Comparison of ENCODE assay signal across 8 cellular contexts in genomic region chr2:91478941-91479718, GRCh38.
DNase-seq lines count a peak whose midpoint lies in the region; ATAC-seq and TF ChIP-seq lines count a peak whose summit lies in the region.
"Not testable (repeated sequence)": the region's sequence is repeated elsewhere in the genome, so short reads cannot be mapped to it uniquely, and the experiment has no call there.

No MANE protein-coding gene starts in this region.

- not testable (repeated sequence) for H3K36me3 ChIP-seq in ACC112 (ENCODE audit: insufficient read depth, low read length); HCT116 (ENCODE audit: control insufficient read depth in 1 of 2, insufficient read depth in 2 of 2, low read length in 2 of 2); effector memory CD4-positive, alpha-beta T cell (ENCODE audit: control insufficient read depth, insufficient read depth, low read length); right atrium auricular region; naive thymus-derived CD4-positive, alpha-beta T cell (ENCODE audit: control insufficient read depth in 2 of 3, insufficient read depth in 3 of 3, low read length in 3 of 3)

- not testable (repeated sequence) for TF ChIP-seq CTCF in HCT116 (IDR thresholded peaks at IDR 0.05 in 2 of 3, conservative IDR thresholded peaks at IDR 0.05 in 1 of 3; ENCODE audit: borderline replicate concordance in 1 of 3, insufficient read depth in 1 of 3, low read depth in 2 of 3, low read length in 2 of 3); right atrium auricular region (IDR thresholded peaks at IDR 0.05)

- RAD21 ChIA-PET in HCT116 (lab: Charles Lee; ENCODE audit: low non-redundant PET in 1 of 2, low total read pairs in 2 of 2, uncharacterized antibody in 2 of 2, unreplicated experiment in 2 of 2) = not testable (repeated sequence)

- not testable (repeated sequence) for H3K79me2 ChIP-seq in ACC112 (ENCODE audit: control insufficient read depth, insufficient read depth, low read length, unreplicated experiment); HCT116 (ENCODE audit: insufficient read depth, low read length)

- not testable (repeated sequence) for H2AFZ ChIP-seq in ACC112 (ENCODE audit: low read length, unreplicated experiment); HCT116 (ENCODE audit: low read depth, low read length, poor library complexity, severe bottlenecking)

- not testable (repeated sequence) for H4K20me1 ChIP-seq in HCT116 (ENCODE audit: insufficient read depth)

- POLR2A ChIA-PET in HCT116 (lab: Charles Lee); naive thymus-derived CD4-positive, alpha-beta T cell (lab: Charles Lee): not testable (repeated sequence)
- POLR2A ChIA-PET in T-cell (lab: Charles Lee) = interaction anchor here in 1 of 2 donors (0.6 kb wide), 1 partner anchor 1156 kb away, joined by 4 read pairs; no protein-coding TSS in a partner anchor

- peaks cover 25% of the 10 kb centered on the region for H3K27me3 ChIP-seq in ACC112 (ENCODE audit: insufficient read depth, low read length)
- H3K27me3 ChIP-seq in HCT116 (ENCODE audit: insufficient read depth, low read length) = peaks cover 11% of the 10 kb centered on the region
- peaks cover 19% of the 10 kb centered on the region for H3K27me3 ChIP-seq in effector memory CD4-positive, alpha-beta T cell (replicated peaks; ENCODE audit: control insufficient read depth, insufficient read depth, low read length, poor library complexity, severe bottlenecking)
- H3K27me3 ChIP-seq in right atrium auricular region = peaks cover 15 to 23% of the 10 kb centered on the region in 2 donors
- H3K27me3 ChIP-seq in naive thymus-derived CD4-positive, alpha-beta T cell (ENCODE audit: control insufficient read depth in 2 of 2, insufficient read depth in 2 of 2, low read length in 2 of 2) = not testable (repeated sequence)

- H3K36me3 Mint-ChIP-seq in T-cell; activated naive CD8-positive, alpha-beta T cell; naive thymus-derived CD4-positive, alpha-beta T cell: not testable (repeated sequence)
- H3K36me3 Mint-ChIP-seq in stimulated activated effector memory CD8-positive, alpha-beta T cell treated with anti-CD3 and anti-CD28 coated beads, Interleukin-12 subunit alpha, Interleukin-12 subunit beta, amount 100 ng/mL, for 72 hours = peaks cover 14% of the 10 kb centered on the region

- not testable (repeated sequence) for H3K9me3 Mint-ChIP-seq in T-cell; activated naive CD8-positive, alpha-beta T cell (ENCODE audit: low read depth); naive thymus-derived CD4-positive, alpha-beta T cell; stimulated activated effector memory CD8-positive, alpha-beta T cell treated with anti-CD3 and anti-CD28 coated beads, Interleukin-12 subunit alpha, Interleukin-12 subunit beta, amount 100 ng/mL, for 72 hours

- BruUV-seq in HCT116 (replicated peaks; lab: Mats Ljungman, UMichigan) = not testable (repeated sequence)

- H3K9me2 ChIP-seq in HCT116 (ENCODE audit: insufficient read depth) = not testable (repeated sequence)

- H3K4me2 ChIP-seq in HCT116 (ENCODE audit: low read length) = peak overlapping the region; percentile 59

- peaks cover 17 to 20% of the 10 kb centered on the region in 2 donors for H3K27me3 Mint-ChIP-seq in T-cell
- H3K27me3 Mint-ChIP-seq in activated naive CD8-positive, alpha-beta T cell = peaks cover 14% of the 10 kb centered on the region
- peaks cover 4 to 24% (median 20%) of the 10 kb centered on the region in 5 donors for H3K27me3 Mint-ChIP-seq in naive thymus-derived CD4-positive, alpha-beta T cell

- not testable (repeated sequence) for DNase-seq in HCT116 (ENCODE audit: low read depth, low spot score); T-cell; effector memory CD4-positive, alpha-beta T cell; stimulated activated effector memory CD8-positive, alpha-beta T cell treated with anti-CD3 and anti-CD28 coated beads, Interleukin-12 subunit alpha, Interleukin-12 subunit beta, amount 100 ng/mL, for 72 hours (ENCODE audit: low spot score in 2 of 2)
- peak; percentile 32 for DNase-seq in right atrium auricular region (ENCODE audit: low spot score)
- peak in 2 of 9 donors; percentile 14 to 19 for DNase-seq in naive thymus-derived CD4-positive, alpha-beta T cell

- H3K27ac Mint-ChIP-seq in T-cell = peak overlapping the region in 1 of 2 donors; percentile 74
- not testable (repeated sequence) for H3K27ac Mint-ChIP-seq in activated naive CD8-positive, alpha-beta T cell
- H3K27ac Mint-ChIP-seq in naive thymus-derived CD4-positive, alpha-beta T cell = peak overlapping the region in 2 of 9 donors; percentile 70 to 89
- H3K27ac Mint-ChIP-seq in stimulated activated effector memory CD8-positive, alpha-beta T cell treated with anti-CD3 and anti-CD28 coated beads, Interleukin-12 subunit alpha, Interleukin-12 subunit beta, amount 100 ng/mL, for 72 hours = peak overlapping the region; percentile 83

- H3K27ac ChIP-seq in ACC112 (ENCODE audit: low read depth, low read length); HCT116 (ENCODE audit: low read depth, low read length); effector memory CD4-positive, alpha-beta T cell (ENCODE audit: insufficient read depth, low read length, poor library complexity, severe bottlenecking); right atrium auricular region; naive thymus-derived CD4-positive, alpha-beta T cell (ENCODE audit: low read depth, low read length): not testable (repeated sequence)

- ATAC-seq in HCT116; T-cell (replicated peaks in 1 of 4); naive thymus-derived CD4-positive, alpha-beta T cell; stimulated activated effector memory CD8-positive, alpha-beta T cell treated with anti-CD3 and anti-CD28 coated beads, Interleukin-12 subunit alpha, Interleukin-12 subunit beta, amount 100 ng/mL, for 72 hours: not testable (repeated sequence)

- CTCF ChIA-PET in HCT116 (lab: Charles Lee); T-cell (lab: Charles Lee); naive thymus-derived CD4-positive, alpha-beta T cell (lab: Charles Lee): not testable (repeated sequence)

- peak overlapping the region in 2 of 3 donors; percentile 75 to 77 for H3K4me3 Mint-ChIP-seq in T-cell
- H3K4me3 Mint-ChIP-seq in activated naive CD8-positive, alpha-beta T cell = peak overlapping the region; percentile 73
- peak overlapping the region; percentile 58 to 87 (median 68) for H3K4me3 Mint-ChIP-seq in naive thymus-derived CD4-positive, alpha-beta T cell
- H3K4me3 Mint-ChIP-seq in stimulated activated effector memory CD8-positive, alpha-beta T cell treated with anti-CD3 and anti-CD28 coated beads, Interleukin-12 subunit alpha, Interleukin-12 subunit beta, amount 100 ng/mL, for 72 hours = peak overlapping the region; percentile 67

- H3K9ac ChIP-seq in HCT116 (ENCODE audit: low read length) = not testable (repeated sequence)

- intact Hi-C loops in HCT116 (cut with micrococcal nuclease); naive thymus-derived CD4-positive, alpha-beta T cell (cut with micrococcal nuclease): not testable (repeated sequence)

- not testable (repeated sequence) for H3K9me3 ChIP-seq in HCT116 (ENCODE audit: control insufficient read depth in 1 of 2, insufficient read depth in 1 of 2, low read depth in 1 of 2, low read length in 2 of 2); effector memory CD4-positive, alpha-beta T cell (ENCODE audit: control insufficient read depth, low read length); right atrium auricular region; naive thymus-derived CD4-positive, alpha-beta T cell (ENCODE audit: control insufficient read depth in 2 of 3, low read length in 3 of 3)

- TF ChIP-seq POLR2A in HCT116 (IDR thresholded peaks at IDR 0.05; ENCODE audit: borderline replicate concordance, extremely low read depth, insufficient read depth, insufficient read length) = not testable (repeated sequence)

- H3K4me1 ChIP-seq in ACC112 (ENCODE audit: control insufficient read depth, insufficient read depth, low read length, unreplicated experiment); HCT116 (ENCODE audit: control insufficient read depth in 1 of 2, insufficient read depth in 2 of 2, low read length in 2 of 2); naive thymus-derived CD4-positive, alpha-beta T cell (ENCODE audit: control insufficient read depth in 2 of 2, insufficient read depth in 2 of 2, low read length in 2 of 2): not testable (repeated sequence)
- H3K4me1 ChIP-seq in effector memory CD4-positive, alpha-beta T cell (ENCODE audit: control insufficient read depth, insufficient read depth, low read length, poor library complexity, severe bottlenecking) = peaks cover 16% of the 10 kb centered on the region
- H3K4me1 ChIP-seq in right atrium auricular region = peaks cover 0 to 24% of the 10 kb centered on the region in 2 donors

- not testable (repeated sequence) for H3K4me1 Mint-ChIP-seq in T-cell; activated naive CD8-positive, alpha-beta T cell (ENCODE audit: low read depth); naive thymus-derived CD4-positive, alpha-beta T cell; stimulated activated effector memory CD8-positive, alpha-beta T cell treated with anti-CD3 and anti-CD28 coated beads, Interleukin-12 subunit alpha, Interleukin-12 subunit beta, amount 100 ng/mL, for 72 hours

- not testable (repeated sequence) for TF ChIP-seq RAD21 in HCT116 (IDR thresholded peaks at IDR 0.05; ENCODE audit: low read depth)

- peak overlapping the region; percentile 51; the same call in 1 of the 2 replicates for H3K4me3 ChIP-seq in ACC112 (ENCODE audit: low read depth, low read length)
- H3K4me3 ChIP-seq in HCT116 (replicated peaks in 1 of 2; ENCODE audit: low read depth in 1 of 2, low read length in 2 of 2) = peak overlapping the region; percentile 16 to 19; a peak in 3 of 4 replicates
- peak overlapping the region; percentile 34 for H3K4me3 ChIP-seq in effector memory CD4-positive, alpha-beta T cell (ENCODE audit: insufficient read depth, low read depth, low read length, poor library complexity, severe bottlenecking)
- peak overlapping the region; percentile 28 to 50 for H3K4me3 ChIP-seq in right atrium auricular region
- not testable (repeated sequence) for H3K4me3 ChIP-seq in naive thymus-derived CD4-positive, alpha-beta T cell (ENCODE audit: low read length)
